17 cellular contexts compared by ENCODE assay signal in genomic region chr2:101241158-101241557, GRCh38. TPM values are rescaled to one million over a fixed set of nuclear protein-coding genes. Genes with fewer than 3 reads are reported as not detected.
DNase-seq lines count a peak whose midpoint lies in the region; ATAC-seq and TF ChIP-seq lines count a peak whose summit lies in the region.
"Had no signal": no experiment of that assay in that cellular context is flagged by ENCODE, and none has a peak within 500 bp of the region (broad histone marks: within the 10 kb centered on the region; RNA-seq: fewer than 3 reads in every experiment).

No MANE protein-coding gene starts in this region.

- no peak for ATAC-seq in HCT116
- ATAC-seq in body of pancreas, result no peak
- ATAC-seq: GM23338, Right ventricle myocardium inferior had no signal

- peak overlapping the region; percentile 99 for H3K27ac Mint-ChIP-seq in progenitor cell of endocrine pancreas
- H3K27ac Mint-ChIP-seq: B cell; CD4-positive, alpha-beta T cell; GM23338 had no signal

- H3K9me3 ChIP-seq in HCT116 (ENCODE audit: control insufficient read depth in 1 of 2, insufficient read depth in 1 of 2, low read depth in 1 of 2, low read length in 2 of 2) (no peaks in the 10 kb centered on the region), body of pancreas (no peaks in the 10 kb centered on the region)

- H3K4me2 ChIP-seq in HCT116 (ENCODE audit: low read length), result no peak overlapping the region
- H3K4me2 ChIP-seq: GM23338 had no signal

- H2AFZ ChIP-seq in HCT116 (ENCODE audit: low read depth, low read length, poor library complexity, severe bottlenecking), result peak overlapping the region; percentile 17
- H2AFZ ChIP-seq: GM23338 had no signal

- no peaks in the 10 kb centered on the region for H3K9me2 ChIP-seq in HCT116 (ENCODE audit: insufficient read depth)

- 32 to 49% methylated on average over 5 of the region's 5 CpGs for WGBS in body of pancreas, 2 donors

- TF ChIP-seq CTCF in 22Rv1 (IDR thresholded peaks at IDR 0.05), result no peak
- no peak for TF ChIP-seq CTCF in HCT116 (IDR thresholded peaks at IDR 0.05 in 2 of 3, conservative IDR thresholded peaks at IDR 0.05 in 1 of 3; ENCODE audit: borderline replicate concordance in 1 of 3, insufficient read depth in 1 of 3, low read depth in 2 of 3, low read length in 2 of 3)
- TF ChIP-seq CTCF in body of pancreas (IDR thresholded peaks at IDR 0.05), result no peak
- TF ChIP-seq CTCF in progenitor cell of endocrine pancreas (IDR thresholded peaks at IDR 0.05; ENCODE audit: unreplicated experiment), result no peak

- no peaks in the 10 kb centered on the region for H4K20me1 ChIP-seq in HCT116 (ENCODE audit: insufficient read depth)

- H3K27me3 ChIP-seq in HCT116 (ENCODE audit: insufficient read depth, low read length) (no peaks in the 10 kb centered on the region), body of pancreas (no peaks in the 10 kb centered on the region)

- H3K4me3 Mint-ChIP-seq in progenitor cell of endocrine pancreas (ENCODE audit: low read depth), result no peak overlapping the region
- H3K4me3 Mint-ChIP-seq: B cell; CD4-positive, alpha-beta T cell; GM23338 had no signal

- H3K4me1 Mint-ChIP-seq in progenitor cell of endocrine pancreas (ENCODE audit: low read depth), result peaks cover 52% of the 10 kb centered on the region
- H3K4me1 Mint-ChIP-seq: B cell had no signal

- H3K9me3 Mint-ChIP-seq in progenitor cell of endocrine pancreas (ENCODE audit: low read depth), result peaks cover 25% of the 10 kb centered on the region
- H3K9me3 Mint-ChIP-seq: CD4-positive, alpha-beta T cell had no signal

- intact Hi-C loops in HCT116 (cut with micrococcal nuclease), result no loop called here
- intact Hi-C loops in body of pancreas (cut with DNase I), result no loop called here
- intact Hi-C loops in posterior cingulate gyrus (cut with DNase I), result no loop called here

- peaks cover 19% of the 10 kb centered on the region for H3K36me3 Mint-ChIP-seq in progenitor cell of endocrine pancreas (ENCODE audit: insufficient read depth)

- no peaks in the 10 kb centered on the region for H3K79me2 ChIP-seq in HCT116 (ENCODE audit: insufficient read depth, low read length)

- BruUV-seq in HCT116 (replicated peaks; lab: Mats Ljungman, UMichigan), result no TSS peak

- POLR2A ChIA-PET in HCT116 (lab: Charles Lee), result interaction anchor here (0.7 kb wide), 1 partner anchor 11 kb away, joined by 3 read pairs; the partner anchor contains the start of gene CNOT11

- H3K36me3 ChIP-seq in HCT116 (ENCODE audit: control insufficient read depth in 1 of 2, insufficient read depth in 2 of 2, low read length in 2 of 2) (no peaks in the 10 kb centered on the region), body of pancreas (replicated peaks in 1 of 2; ENCODE audit: insufficient read depth in 1 of 2, low read depth in 2 of 2) (no peaks in the 10 kb centered on the region)

- H3K9ac ChIP-seq in HCT116 (ENCODE audit: low read length), result no peak overlapping the region

- DNase-seq in HCT116 (ENCODE audit: low read depth, low spot score) (no peak), body of pancreas (no peak), progenitor cell of endocrine pancreas (ENCODE audit: low spot score, unreplicated experiment) (no peak), posterior cingulate gyrus (no peak), substantia nigra (lab: John Stamatoyannopoulos, UW) (no peak), NCI-H1092 (lab: John Stamatoyannopoulos, UW) (no peak)
- DNase-seq: CD4-positive, alpha-beta T cell; DND-41; GDM1; NCI-H1092 treated with DMSO at 0.1 percent for 48 hours; NCI-H1694; NCI-H2107; NCI-H345 had no signal

- TF ChIP-seq POLR2A in HCT116 (IDR thresholded peaks at IDR 0.05; ENCODE audit: borderline replicate concordance, extremely low read depth, insufficient read depth, insufficient read length), result no peak
- TF ChIP-seq POLR2A in body of pancreas (IDR thresholded peaks at IDR 0.05), result no peak

- CTCF ChIA-PET in HCT116 (lab: Charles Lee), result interaction anchor here (0.7 to 1.9 kb wide), 5 partner anchors 9 to 101 kb away, joined by 3 to 12 read pairs (median 3); partner anchors contain the start of gene CNOT11

- TF ChIP-seq RAD21 in HCT116 (IDR thresholded peaks at IDR 0.05; ENCODE audit: low read depth), result no peak

- H3K27me3 Mint-ChIP-seq in progenitor cell of endocrine pancreas, result no peaks in the 10 kb centered on the region
- H3K27me3 Mint-ChIP-seq: B cell; CD4-positive, alpha-beta T cell had no signal

- H3K4me1 ChIP-seq in HCT116 (ENCODE audit: control insufficient read depth in 1 of 2, insufficient read depth in 2 of 2, low read length in 2 of 2) (peaks cover 0 to 10% of the 10 kb centered on the region in 2 experiments; a peak in 2 of 4 replicates), body of pancreas (peaks cover 58% of the 10 kb centered on the region)

- RAD21 ChIA-PET in HCT116 (lab: Charles Lee; ENCODE audit: low non-redundant PET in 1 of 2, low total read pairs in 2 of 2, uncharacterized antibody in 2 of 2, unreplicated experiment in 2 of 2), result no interaction called here

- peak overlapping the region; percentile 93 for H3K27ac ChIP-seq in 22Rv1
- H3K27ac ChIP-seq in HCT116 (ENCODE audit: low read depth, low read length), result no peak overlapping the region
- H3K27ac ChIP-seq in body of pancreas, result peak overlapping the region; percentile 89 to 95 (median 92)
- no peak overlapping the region for H3K27ac ChIP-seq in substantia nigra (ENCODE audit: low read depth, low read length, poor library complexity, severe bottlenecking)

- H3K4me3 ChIP-seq in HCT116 (replicated peaks in 1 of 2; ENCODE audit: low read depth in 1 of 2, low read length in 2 of 2) (no peak overlapping the region), body of pancreas (no peak overlapping the region)
- H3K4me3 ChIP-seq: GM23338 had no signal

TF ChIP-seq in HCT116, 20 proteins besides CTCF, POLR2A, EP300 and RAD21:
- TF ChIP-seq EZH2phosphoT487 (IDR thresholded peaks at IDR 0.05; ENCODE audit: borderline replicate concordance) (no peak), FOSL1 (IDR thresholded peaks at IDR 0.05; ENCODE audit: low read depth) (no peak), EZH2 (IDR thresholded peaks at IDR 0.05) (no peak), CEBPB (IDR thresholded peaks at IDR 0.05; ENCODE audit: low read depth) (no peak), JUND (IDR thresholded peaks at IDR 0.05) (no peak)

RNA-seq across cellular contexts. Expression of gene CNOT11, which starts 11.5 kb away (rescaled TPM):
- total RNA-seq in HCT116 (2021; ENCODE audit: unreplicated experiment), result 57.8 TPM
- 22.7 and 29.4 TPM in 2 replicates for polyA plus RNA-seq in HCT116 (2012)
- total RNA-seq in body of pancreas, result 10 to 100 TPM; 10.2 to 34.5 TPM
- total RNA-seq in progenitor cell of endocrine pancreas, result 73.6 and 74.8 TPM in 2 replicates

Comparison
In these comparisons a context has a peak if more than half of its experiments do, and no peak if none do; other contexts are left out.
1. H3K27ac ChIP-seq: peak in 22Rv1 (single experiment) and body of pancreas (4 of 4); none in HCT116 (single experiment) and substantia nigra (single experiment).